ENCODE assay signal across 1 cellular context in the genomic region with DNA sequence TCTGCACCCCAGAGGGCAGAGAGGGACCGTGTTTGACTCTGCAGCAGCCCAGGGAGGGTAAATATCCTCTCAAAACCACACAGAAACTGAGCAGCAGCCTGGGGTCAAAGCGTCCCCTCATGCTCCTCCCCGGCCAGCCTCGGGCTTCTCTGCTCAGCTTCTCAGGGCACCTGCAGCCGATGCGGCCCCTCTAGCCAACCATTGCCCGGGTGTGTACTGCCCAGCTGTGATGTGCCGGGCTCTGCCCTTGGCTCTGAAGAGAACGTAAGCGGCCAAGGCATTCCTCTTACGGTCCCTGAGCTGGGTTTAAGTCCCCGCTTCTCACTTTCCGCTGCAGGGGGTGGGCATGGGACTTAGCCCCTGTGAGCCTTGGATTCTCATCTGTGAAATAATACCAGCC.
TF ChIP-seq lines count a peak whose summit lies in the region.

No MANE protein-coding gene starts in this region.

TF ChIP-seq in WTC11, 78 proteins besides CTCF, POLR2A, EP300 and RAD21 (continued from another document):
- TF ChIP-seq, protein P1, sequence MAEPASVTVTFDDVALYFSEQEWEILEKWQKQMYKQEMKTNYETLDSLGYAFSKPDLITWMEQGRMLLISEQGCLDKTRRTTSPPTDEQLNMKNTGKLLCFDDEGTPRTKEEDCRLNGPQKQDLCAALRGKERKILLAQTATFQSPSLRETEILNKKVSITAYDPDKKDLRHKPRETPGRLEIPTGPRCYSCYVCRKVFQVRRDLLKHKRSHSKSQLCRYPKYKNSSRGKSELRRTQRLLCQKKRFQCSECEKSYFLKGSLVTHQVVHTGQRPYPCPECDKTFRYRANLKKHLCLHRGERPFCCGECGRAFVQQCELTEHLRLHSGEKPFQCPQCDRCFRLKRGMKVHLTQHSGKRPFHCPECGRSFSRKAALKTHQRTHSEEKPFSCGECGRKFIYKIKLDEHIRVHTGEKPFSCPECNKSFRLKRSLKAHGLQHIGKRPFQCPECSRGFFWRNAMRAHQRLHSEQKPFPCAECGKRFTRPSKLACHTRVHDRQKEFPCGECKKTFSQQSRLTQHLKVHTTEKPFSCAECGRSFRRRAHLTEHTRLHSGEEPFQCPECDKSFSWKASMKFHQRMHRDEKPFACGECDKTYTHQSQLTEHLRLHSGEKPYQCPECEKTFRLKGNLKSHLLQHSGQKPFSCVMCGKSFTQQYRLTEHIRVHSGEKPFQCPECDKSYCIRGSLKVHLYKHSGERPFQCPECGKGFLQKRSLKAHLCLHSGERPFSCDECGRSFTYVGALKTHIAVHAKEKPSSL (CRISPR knock-in tag; conservative IDR thresholded peaks at IDR 0.05), result no peak
- no peak for TF ChIP-seq OVOL2 (CRISPR knock-in tag; IDR thresholded peaks at IDR 0.05; ENCODE audit: borderline replicate concordance)
- TF ChIP-seq, protein P2, sequence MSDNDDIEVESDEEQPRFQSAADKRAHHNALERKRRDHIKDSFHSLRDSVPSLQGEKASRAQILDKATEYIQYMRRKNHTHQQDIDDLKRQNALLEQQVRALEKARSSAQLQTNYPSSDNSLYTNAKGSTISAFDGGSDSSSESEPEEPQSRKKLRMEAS (CRISPR knock-in tag; IDR thresholded peaks at IDR 0.05), result no peak
- TF ChIP-seq ZNF396 (CRISPR knock-in tag; IDR thresholded peaks at IDR 0.05; ENCODE audit: borderline replicate concordance), result no peak
- TF ChIP-seq, protein P3, sequence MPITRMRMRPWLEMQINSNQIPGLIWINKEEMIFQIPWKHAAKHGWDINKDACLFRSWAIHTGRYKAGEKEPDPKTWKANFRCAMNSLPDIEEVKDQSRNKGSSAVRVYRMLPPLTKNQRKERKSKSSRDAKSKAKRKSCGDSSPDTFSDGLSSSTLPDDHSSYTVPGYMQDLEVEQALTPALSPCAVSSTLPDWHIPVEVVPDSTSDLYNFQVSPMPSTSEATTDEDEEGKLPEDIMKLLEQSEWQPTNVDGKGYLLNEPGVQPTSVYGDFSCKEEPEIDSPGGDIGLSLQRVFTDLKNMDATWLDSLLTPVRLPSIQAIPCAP (CRISPR knock-in tag; IDR thresholded peaks at IDR 0.05), result no peak
- TF ChIP-seq, protein P4, sequence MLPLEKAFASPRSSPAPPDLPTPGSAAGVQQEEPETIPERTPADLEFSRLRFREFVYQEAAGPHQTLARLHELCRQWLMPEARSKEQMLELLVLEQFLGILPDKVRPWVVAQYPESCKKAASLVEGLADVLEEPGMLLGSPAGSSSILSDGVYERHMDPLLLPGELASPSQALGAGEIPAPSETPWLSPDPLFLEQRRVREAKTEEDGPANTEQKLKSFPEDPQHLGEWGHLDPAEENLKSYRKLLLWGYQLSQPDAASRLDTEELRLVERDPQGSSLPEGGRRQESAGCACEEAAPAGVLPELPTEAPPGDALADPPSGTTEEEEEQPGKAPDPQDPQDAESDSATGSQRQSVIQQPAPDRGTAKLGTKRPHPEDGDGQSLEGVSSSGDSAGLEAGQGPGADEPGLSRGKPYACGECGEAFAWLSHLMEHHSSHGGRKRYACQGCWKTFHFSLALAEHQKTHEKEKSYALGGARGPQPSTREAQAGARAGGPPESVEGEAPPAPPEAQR (CRISPR knock-in tag; IDR thresholded peaks at IDR 0.05), result no peak
TF ChIP-seq in WTC11: peak in this region for 0.
